19 cellular contexts compared by ENCODE assay signal in genomic region chr7:4799508-4800268, GRCh38. TPM values are rescaled to one million over a fixed set of nuclear protein-coding genes. Genes with fewer than 3 reads are reported as not detected.
DNase-seq lines count a peak whose midpoint lies in the region; ATAC-seq and TF ChIP-seq lines count a peak whose summit lies in the region.
"Had no signal": no experiment of that assay in that cellular context is flagged by ENCODE, and none has a peak within 500 bp of the region (broad histone marks: within the 10 kb centered on the region; RNA-seq: fewer than 3 reads in every experiment).

No MANE protein-coding gene starts in this region.

- TF ChIP-seq CTCF in Calu3 (IDR thresholded peaks at IDR 0.05; ENCODE audit: unreplicated experiment) (no peak), lower lobe of right lung (IDR thresholded peaks at IDR 0.05) (no peak)

- H3K27ac ChIP-seq in lower lobe of right lung = no peak overlapping the region
- H3K27ac ChIP-seq: neural progenitor cell, SK-N-MC had no signal

- ATAC-seq in esophagus mucosa (peak; percentile 27), lower lobe of right lung (peak; percentile 4 to 9), GM19452 (IDR thresholded peaks at IDR 0.05; ENCODE audit: unreplicated experiment) (no peak)
- ATAC-seq in stimulated activated effector memory CD8-positive, alpha-beta T cell treated with anti-CD3 and anti-CD28 coated beads, Interleukin-12 subunit alpha, Interleukin-12 subunit beta, amount 100 ng/mL, for 72 hours = no peak
- ATAC-seq: HCT116 had no signal

- intact Hi-C loops in Calu3 (cut with micrococcal nuclease; ENCODE audit: unreplicated experiment) (no loop called here), lower lobe of right lung (cut with DNase I) (no loop called here)

- no peaks in the 10 kb centered on the region for H3K27me3 ChIP-seq in lower lobe of right lung (ENCODE audit: low read depth)
- H3K27me3 ChIP-seq: neural progenitor cell had no signal

- no peak overlapping the region for H3K4me3 ChIP-seq in lower lobe of right lung
- H3K4me3 ChIP-seq: neural progenitor cell, SK-N-MC had no signal

- H3K36me3 Mint-ChIP-seq in Calu3 (ENCODE audit: insufficient read depth, unreplicated experiment) = peaks cover 37% of the 10 kb centered on the region
- no peaks in the 10 kb centered on the region for H3K36me3 Mint-ChIP-seq in stimulated activated effector memory CD8-positive, alpha-beta T cell treated with anti-CD3 and anti-CD28 coated beads, Interleukin-12 subunit alpha, Interleukin-12 subunit beta, amount 100 ng/mL, for 72 hours
- H3K36me3 Mint-ChIP-seq: activated CD4-positive, alpha-beta memory T cell treated with anti-CD3 and anti-CD28 coated beads for 36 hours; activated naive CD8-positive, alpha-beta T cell treated with anti-CD3 and anti-CD28 coated beads, Interleukin-2, amount 10 ng/mL, durations not matched to agents 7 days and 5 days had no signal

- POLR2A ChIA-PET in HEK293T (lab: Yijun Ruan, JAX) = no interaction called here

- H3K9me3 Mint-ChIP-seq in Calu3 (ENCODE audit: low read depth, unreplicated experiment) = no peaks in the 10 kb centered on the region
- no peaks in the 10 kb centered on the region for H3K9me3 Mint-ChIP-seq in stimulated activated effector memory CD8-positive, alpha-beta T cell treated with anti-CD3 and anti-CD28 coated beads, Interleukin-12 subunit alpha, Interleukin-12 subunit beta, amount 100 ng/mL, for 72 hours
- H3K9me3 Mint-ChIP-seq: activated CD4-positive, alpha-beta memory T cell treated with anti-CD3 and anti-CD28 coated beads for 36 hours; activated naive CD8-positive, alpha-beta T cell treated with anti-CD3 and anti-CD28 coated beads, Interleukin-2, amount 10 ng/mL, durations not matched to agents 7 days and 5 days; activated T-cell treated with anti-CD3 and anti-CD28 coated beads, Interleukin-2, amount 50 U/mL, for 72 hours; neural progenitor cell had no signal

- H3K27me3 Mint-ChIP-seq in Calu3 (ENCODE audit: unreplicated experiment) = no peaks in the 10 kb centered on the region
- H3K27me3 Mint-ChIP-seq: activated CD4-positive, alpha-beta memory T cell treated with anti-CD3 and anti-CD28 coated beads for 36 hours; activated naive CD8-positive, alpha-beta T cell treated with anti-CD3 and anti-CD28 coated beads, Interleukin-2, amount 10 ng/mL, durations not matched to agents 7 days and 5 days had no signal

- BruUV-seq in Calu3 (replicated peaks; lab: Mats Ljungman, UMichigan) = no TSS peak

- no peaks in the 10 kb centered on the region for H3K36me3 ChIP-seq in lower lobe of right lung
- H3K36me3 ChIP-seq: neural progenitor cell had no signal

- H3K4me3 Mint-ChIP-seq in Calu3 (ENCODE audit: low read depth, unreplicated experiment) = no peak overlapping the region
- H3K4me3 Mint-ChIP-seq in stimulated activated effector memory CD8-positive, alpha-beta T cell treated with anti-CD3 and anti-CD28 coated beads, Interleukin-12 subunit alpha, Interleukin-12 subunit beta, amount 100 ng/mL, for 72 hours = no peak overlapping the region
- H3K4me3 Mint-ChIP-seq: activated CD4-positive, alpha-beta memory T cell treated with anti-CD3 and anti-CD28 coated beads for 36 hours; activated naive CD8-positive, alpha-beta T cell treated with anti-CD3 and anti-CD28 coated beads, Interleukin-2, amount 10 ng/mL, durations not matched to agents 7 days and 5 days; activated T-cell treated with anti-CD3 and anti-CD28 coated beads, Interleukin-2, amount 50 U/mL, for 72 hours; neural progenitor cell had no signal

- H3K27ac Mint-ChIP-seq in Calu3 (ENCODE audit: unreplicated experiment) = no peak overlapping the region
- no peak overlapping the region for H3K27ac Mint-ChIP-seq in stimulated activated effector memory CD8-positive, alpha-beta T cell treated with anti-CD3 and anti-CD28 coated beads, Interleukin-12 subunit alpha, Interleukin-12 subunit beta, amount 100 ng/mL, for 72 hours
- H3K27ac Mint-ChIP-seq: activated CD4-positive, alpha-beta memory T cell treated with anti-CD3 and anti-CD28 coated beads for 36 hours; activated naive CD8-positive, alpha-beta T cell treated with anti-CD3 and anti-CD28 coated beads, Interleukin-2, amount 10 ng/mL, durations not matched to agents 7 days and 5 days; activated T-cell treated with anti-CD3 and anti-CD28 coated beads, Interleukin-2, amount 50 U/mL, for 72 hours; neural progenitor cell had no signal

- CTCF ChIA-PET in Calu3 (lab: Charles Lee) = no interaction called here
- CTCF ChIA-PET in HEK293T (lab: Yijun Ruan, JAX) = interaction anchor here (2.2 kb wide), 1 partner anchor 83 kb away, joined by 6 read pairs; no protein-coding TSS in a partner anchor

- DNase-seq in Calu3 = peak; percentile 21
- peak; percentile 48 for DNase-seq in lower lobe of right lung
- DNase-seq in stimulated activated effector memory CD8-positive, alpha-beta T cell treated with anti-CD3 and anti-CD28 coated beads, Interleukin-12 subunit alpha, Interleukin-12 subunit beta, amount 100 ng/mL, for 72 hours (ENCODE audit: low spot score in 2 of 2) = no peak
- no peak for DNase-seq in HEK293T (ENCODE audit: extremely low spot score)
- no peak for DNase-seq in stimulated activated naive CD4-positive, alpha-beta T cell (lab: John Stamatoyannopoulos, UW)
- DNase-seq: activated CD4-positive, alpha-beta memory T cell treated with anti-CD3 and anti-CD28 coated beads for 36 hours; activated naive CD8-positive, alpha-beta T cell treated with anti-CD3 and anti-CD28 coated beads, Interleukin-2, amount 10 ng/mL, durations not matched to agents 7 days and 5 days; activated T-cell treated with anti-CD3 and anti-CD28 coated beads, Interleukin-2, amount 50 U/mL, for 72 hours; central memory CD4-positive, alpha-beta T cell; effector CD8-positive, alpha-beta T cell; foreskin melanocyte; NCI-H1092; stimulated activated CD4-positive, alpha-beta T cell treated with anti-CD3 and anti-CD28 coated beads, Interleukin-1b, Interleukin-23, amount 100 ng/mL, for 48 hours had no signal

- no peak for TF ChIP-seq RAD21 in Ishikawa (IDR thresholded peaks at IDR 0.05; ENCODE audit: low read depth)

- H3K9me3 ChIP-seq in lower lobe of right lung = no peaks in the 10 kb centered on the region

- no peaks in the 10 kb centered on the region for H3K4me1 ChIP-seq in lower lobe of right lung

- no peak for TF ChIP-seq EP300 in Ishikawa (IDR thresholded peaks at IDR 0.05; ENCODE audit: borderline replicate concordance)

- no peaks in the 10 kb centered on the region for H3K4me1 Mint-ChIP-seq in Calu3 (ENCODE audit: low read depth, unreplicated experiment)
- no peaks in the 10 kb centered on the region for H3K4me1 Mint-ChIP-seq in stimulated activated effector memory CD8-positive, alpha-beta T cell treated with anti-CD3 and anti-CD28 coated beads, Interleukin-12 subunit alpha, Interleukin-12 subunit beta, amount 100 ng/mL, for 72 hours
- H3K4me1 Mint-ChIP-seq: activated naive CD8-positive, alpha-beta T cell treated with anti-CD3 and anti-CD28 coated beads, Interleukin-2, amount 10 ng/mL, durations not matched to agents 7 days and 5 days had no signal

TF ChIP-seq in Ishikawa, 13 proteins besides CTCF, POLR2A, EP300 and RAD21:
- TF ChIP-seq FOXM1 (IDR thresholded peaks at IDR 0.05; ENCODE audit: borderline replicate concordance, low read depth) (no peak), USF1 (IDR thresholded peaks at IDR 0.05) (peak; percentile 80), MAX (IDR thresholded peaks at IDR 0.05) (0 out of 2 replicates have a peak, but pooled peaks have one; percentile 12)

TF ChIP-seq in HEK293T, 16 proteins besides CTCF, POLR2A, EP300 and RAD21:
- TF ChIP-seq ZNF384 (IDR thresholded peaks at IDR 0.05) = no peak
- TF ChIP-seq L3MBTL2 (conservative IDR thresholded peaks at IDR 0.05) = no peak
- no peak for TF ChIP-seq ELF4 (IDR thresholded peaks at IDR 0.05)
- no peak for TF ChIP-seq FOXA1 (IDR thresholded peaks at IDR 0.05)
- TF ChIP-seq NFRKB (IDR thresholded peaks at IDR 0.05) = no peak
- TF ChIP-seq TARDBP (IDR thresholded peaks at IDR 0.05) = no peak
- no peak for TF ChIP-seq SP1 (IDR thresholded peaks at IDR 0.05)
- no peak for TF ChIP-seq PKNOX1 (IDR thresholded peaks at IDR 0.05)
- no peak for TF ChIP-seq CTBP1 (IDR thresholded peaks at IDR 0.05; ENCODE audit: borderline replicate concordance)
- TF ChIP-seq HDGF (IDR thresholded peaks at IDR 0.05; ENCODE audit: borderline replicate concordance) = no peak
- TF ChIP-seq SUZ12 (IDR thresholded peaks at IDR 0.05) = no peak
- TF ChIP-seq FOXK2 (IDR thresholded peaks at IDR 0.05) = no peak
- TF ChIP-seq FOXM1 (IDR thresholded peaks at IDR 0.05; ENCODE audit: borderline replicate concordance) = no peak
- TF ChIP-seq LEF1 (IDR thresholded peaks at IDR 0.05; ENCODE audit: borderline replicate concordance) = no peak
- TF ChIP-seq BHLHE40 (IDR thresholded peaks at IDR 0.05; ENCODE audit: borderline replicate concordance) = no peak

RNA-seq across cellular contexts. Expression of gene AP5Z1, which starts 24.3 kb away (rescaled TPM):
- 66.1 and 70.7 TPM in 2 replicates for total RNA-seq in Calu3 (2022)
- total RNA-seq in esophagus mucosa = 18.0 TPM
- 50.4 TPM for total RNA-seq in lower lobe of right lung

Comparison
In these comparisons a context has a peak if more than half of its experiments do, and no peak if none do; other contexts are left out.
1. DNase-seq: peak in Calu3 (single experiment) and lower lobe of right lung (single experiment); none in stimulated activated effector memory CD8-positive, alpha-beta T cell treated with anti-CD3 and anti-CD28 coated beads, Interleukin-12 subunit alpha, Interleukin-12 subunit beta, amount 100 ng/mL, for 72 hours (0 of 2), HEK293T (single experiment) and stimulated activated naive CD4-positive, alpha-beta T cell (0 of 6).
2. ATAC-seq: peak in esophagus mucosa (single experiment) and lower lobe of right lung (2 of 2); none in stimulated activated effector memory CD8-positive, alpha-beta T cell treated with anti-CD3 and anti-CD28 coated beads, Interleukin-12 subunit alpha, Interleukin-12 subunit beta, amount 100 ng/mL, for 72 hours (single experiment) and GM19452 (single experiment).